26 cellular contexts compared by ENCODE assay signal in genomic region chr16:5367960-5368359, GRCh38.
"Had no signal": no experiment of that assay in that cellular context is flagged by ENCODE, and none has a peak within 500 bp of the region (broad histone marks: within the 10 kb centered on the region; RNA-seq: fewer than 3 reads in every experiment).

No MANE protein-coding gene starts in this region.

- DNase-seq: activated effector memory CD4-positive, alpha-beta T cell treated with anti-CD3 and anti-CD28 coated beads, Interleukin-2, amount 50 U/mL, for 16 hours; activated effector memory CD4-positive, alpha-beta T cell treated with Interleukin-2 at 50 U/mL for 16 hours; activated gamma-delta T cell; activated gamma-delta T cell treated with Interleukin-2 at 50 U/mL for 16 hours; activated naive CD4-positive, alpha-beta T cell; activated naive CD4-positive, alpha-beta T cell treated with anti-CD3 and anti-CD28 coated beads for 36 hours; activated naive CD4-positive, alpha-beta T cell treated with anti-CD3 and anti-CD28 coated beads, Interleukin-2, amount 10 ng/mL, durations not matched to agents 7 days and 5 days; activated naive CD4-positive, alpha-beta T cell treated with anti-CD3 and anti-CD28 coated beads, Interleukin-2, amount 50 U/mL, for 16 hours; activated naive CD4-positive, alpha-beta T cell treated with Interleukin-2 at 50 U/mL for 16 hours; activated naive CD8-positive, alpha-beta T cell treated with anti-CD3 and anti-CD28 coated beads for 36 hours; activated naive CD8-positive, alpha-beta T cell treated with anti-CD3 and anti-CD28 coated beads, Interleukin-2, amount 10 ng/mL, durations not matched to agents 7 days and 5 days; activated naive CD8-positive, alpha-beta T cell treated with anti-CD3 and anti-CD28 coated beads, Interleukin-2, amount 50 U/mL, for 24 hours; activated T-cell treated with anti-CD3 and anti-CD28 coated beads, Interleukin-2, amount 50 U/mL, for 24 hours; activated T-cell treated with anti-CD3 and anti-CD28 coated beads, Interleukin-2, amount 50 U/mL, for 4 hours; activated T-cell treated with anti-CD3 and anti-CD28 coated beads, Interleukin-2, amount 50 U/mL, for 48 hours; activated T-cell treated with anti-CD3 and anti-CD28 coated beads, Interleukin-2, amount 50 U/mL, for 72 hours; adrenal gland; amniotic stem cell; amygdala; anterior cingulate cortex; aorta; body of pancreas; brain microvascular endothelial cell; caudate nucleus; central memory CD4-positive, alpha-beta T cell; cerebellar nuclear complex had no signal
